Comparison of ENCODE assay signal across 9 cellular contexts in genomic region chr6:133973109-133973971, GRCh38. TPM values are rescaled to one million over a fixed set of nuclear protein-coding genes. Genes with fewer than 3 reads are reported as not detected.
DNase-seq lines count a peak whose midpoint lies in the region; ATAC-seq and TF ChIP-seq lines count a peak whose summit lies in the region.
"Had no signal": no experiment of that assay in that cellular context is flagged by ENCODE, and none has a peak within 500 bp of the region (broad histone marks: within the 10 kb centered on the region; RNA-seq: fewer than 3 reads in every experiment).

No MANE protein-coding gene starts in this region.

- no peaks in the 10 kb centered on the region for H3K27me3 ChIP-seq in left ventricle myocardium inferior (ENCODE audit: low read depth)

- intact Hi-C loops in left ventricle myocardium inferior (cut with micrococcal nuclease) = no loop called here

- H3K4me3 ChIP-seq in GM12864 (ENCODE audit: low read depth, low read length) (no peak overlapping the region), left ventricle myocardium inferior (no peak overlapping the region)

- no peak overlapping the region for H3K4me3 Mint-ChIP-seq in activated T-helper 17 cell treated with anti-CD3 and anti-CD28 coated beads, Interleukin-2, amount 50 U/mL, for 72 hours
- H3K4me3 Mint-ChIP-seq in stimulated activated effector memory CD8-positive, alpha-beta T cell treated with anti-CD3 and anti-CD28 coated beads, Interleukin-12 subunit alpha, Interleukin-12 subunit beta, amount 100 ng/mL, for 72 hours = no peak overlapping the region

- ATAC-seq in HG02973 (IDR thresholded peaks at IDR 0.05; ENCODE audit: unreplicated experiment) (peak; percentile 54), HG02763 (IDR thresholded peaks at IDR 0.05; ENCODE audit: unreplicated experiment) (no peak)
- peak; percentile 45 for ATAC-seq in activated T-helper 17 cell treated with anti-CD3 and anti-CD28 coated beads, Interleukin-2, amount 50 U/mL, for 72 hours (replicated peaks)
- ATAC-seq in stimulated activated effector memory CD8-positive, alpha-beta T cell treated with anti-CD3 and anti-CD28 coated beads, Interleukin-12 subunit alpha, Interleukin-12 subunit beta, amount 100 ng/mL, for 72 hours = peak; percentile 56

- H3K4me1 ChIP-seq in left ventricle myocardium inferior = peaks cover 64% of the 10 kb centered on the region

- no peaks in the 10 kb centered on the region for H3K27me3 Mint-ChIP-seq in activated T-helper 17 cell treated with anti-CD3 and anti-CD28 coated beads, Interleukin-2, amount 50 U/mL, for 72 hours

- H3K27ac ChIP-seq in left ventricle myocardium inferior (replicated peaks) = no peak overlapping the region
- H3K27ac ChIP-seq: epithelial cell of prostate had no signal

- no peaks in the 10 kb centered on the region for H3K36me3 ChIP-seq in left ventricle myocardium inferior

- TF ChIP-seq CTCF in GM12864 (IDR thresholded peaks at IDR 0.05; ENCODE audit: low read depth, low read length, missing control alignments) (peak; percentile 50), left ventricle myocardium inferior (IDR thresholded peaks at IDR 0.05; ENCODE audit: borderline replicate concordance) (peak; percentile 81)

- no peak overlapping the region for H3K27ac Mint-ChIP-seq in activated T-helper 17 cell treated with anti-CD3 and anti-CD28 coated beads, Interleukin-2, amount 50 U/mL, for 72 hours
- H3K27ac Mint-ChIP-seq in stimulated activated effector memory CD8-positive, alpha-beta T cell treated with anti-CD3 and anti-CD28 coated beads, Interleukin-12 subunit alpha, Interleukin-12 subunit beta, amount 100 ng/mL, for 72 hours = no peak overlapping the region

- no peaks in the 10 kb centered on the region for H3K9me3 Mint-ChIP-seq in activated T-helper 17 cell treated with anti-CD3 and anti-CD28 coated beads, Interleukin-2, amount 50 U/mL, for 72 hours
- no peaks in the 10 kb centered on the region for H3K9me3 Mint-ChIP-seq in stimulated activated effector memory CD8-positive, alpha-beta T cell treated with anti-CD3 and anti-CD28 coated beads, Interleukin-12 subunit alpha, Interleukin-12 subunit beta, amount 100 ng/mL, for 72 hours

- H3K9me3 ChIP-seq in left ventricle myocardium inferior (replicated peaks) = no peaks in the 10 kb centered on the region

- DNase-seq in A172 (ENCODE audit: low spot score) (peak; percentile 39), GM12864 (ENCODE audit: low read depth) (no peak), NCI-H2107 (lab: John Stamatoyannopoulos, UW) (peak; percentile 42), left ventricle myocardium inferior (no peak)
- DNase-seq in stimulated activated effector memory CD8-positive, alpha-beta T cell treated with anti-CD3 and anti-CD28 coated beads, Interleukin-12 subunit alpha, Interleukin-12 subunit beta, amount 100 ng/mL, for 72 hours (ENCODE audit: low spot score in 2 of 2) = no peak

- H3K36me3 Mint-ChIP-seq in activated T-helper 17 cell treated with anti-CD3 and anti-CD28 coated beads, Interleukin-2, amount 50 U/mL, for 72 hours (ENCODE audit: low read depth) = no peaks in the 10 kb centered on the region
- H3K36me3 Mint-ChIP-seq in stimulated activated effector memory CD8-positive, alpha-beta T cell treated with anti-CD3 and anti-CD28 coated beads, Interleukin-12 subunit alpha, Interleukin-12 subunit beta, amount 100 ng/mL, for 72 hours = peaks cover 5% of the 10 kb centered on the region

- peaks cover 21% of the 10 kb centered on the region for H3K4me1 Mint-ChIP-seq in activated T-helper 17 cell treated with anti-CD3 and anti-CD28 coated beads, Interleukin-2, amount 50 U/mL, for 72 hours
- peaks cover 33% of the 10 kb centered on the region for H3K4me1 Mint-ChIP-seq in stimulated activated effector memory CD8-positive, alpha-beta T cell treated with anti-CD3 and anti-CD28 coated beads, Interleukin-12 subunit alpha, Interleukin-12 subunit beta, amount 100 ng/mL, for 72 hours

RNA-seq across cellular contexts. Expression of gene TBPL1, which starts 20.3 kb away (rescaled TPM):
- 31.1 and 32.3 TPM in 2 replicates for total RNA-seq in A172 (2014; rRNA removed; shearing (Covaris generic))
- 10 to 100 TPM; 14.7 to 25.8 TPM for total RNA-seq in activated T-helper 17 cell treated with anti-CD3 and anti-CD28 coated beads, Interleukin-2, amount 50 U/mL, for 72 hours
- total RNA-seq in left ventricle myocardium inferior = 13.4 TPM

Comparison
In these comparisons a context has a peak if more than half of its experiments do, and no peak if none do; other contexts are left out.
1. DNase-seq: peak in A172 (single experiment) and NCI-H2107 (single experiment); none in GM12864 (single experiment), left ventricle myocardium inferior (single experiment) and stimulated activated effector memory CD8-positive, alpha-beta T cell treated with anti-CD3 and anti-CD28 coated beads, Interleukin-12 subunit alpha, Interleukin-12 subunit beta, amount 100 ng/mL, for 72 hours (0 of 2).